ENCODE assay signal across 13 cellular contexts in the genomic region with DNA sequence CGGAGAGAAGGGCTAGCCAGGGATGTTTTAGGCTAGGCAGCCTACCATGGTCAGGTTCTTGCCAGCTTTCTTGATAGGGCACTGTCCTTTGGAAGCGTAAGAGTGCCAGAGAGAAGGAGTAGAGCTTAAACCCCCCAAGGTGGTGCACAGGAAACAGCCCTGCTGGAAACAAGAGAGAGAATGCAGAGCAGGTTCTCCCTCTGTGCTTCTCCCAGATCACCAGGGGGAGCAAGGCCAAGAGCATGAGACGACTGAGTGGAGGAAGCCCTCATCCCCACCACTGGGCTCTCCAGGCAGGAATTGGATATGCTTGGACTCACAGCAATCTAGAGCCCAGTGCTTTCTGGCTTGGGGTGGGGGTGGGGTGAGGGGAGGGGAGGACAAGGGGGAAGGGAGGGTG. TPM values are rescaled to one million over a fixed set of nuclear protein-coding genes. Genes with fewer than 3 reads are reported as not detected.
DNase-seq lines count a peak whose midpoint lies in the region; ATAC-seq, FAIRE-seq and TF ChIP-seq lines count a peak whose summit lies in the region.
"Had no signal": no experiment of that assay in that cellular context is flagged by ENCODE, and none has a peak within 500 bp of the region (broad histone marks: within the 10 kb centered on the region; RNA-seq: fewer than 3 reads in every experiment).

No MANE protein-coding gene starts in this region.

- H3K4me3 Mint-ChIP-seq in brain = no peak overlapping the region
- H3K4me3 Mint-ChIP-seq in naive thymus-derived CD4-positive, alpha-beta T cell = peak overlapping the region in 6 of 10 donors; percentile 21 to 87 (median 66)
- H3K4me3 Mint-ChIP-seq: stimulated activated naive CD8-positive, alpha-beta T cell treated with anti-CD3 and anti-CD28 coated beads, Interleukin-15, Interleukin-2, amounts not matched to agents 100 ng/mL and 50 ng/mL, for 24 hours had no signal

- H4K20me1 ChIP-seq in HepG2 (ENCODE audit: insufficient read depth, low read length) = no peaks in the 10 kb centered on the region

- no peak for TF ChIP-seq EP300 in HepG2 (IDR thresholded peaks at IDR 0.05; ENCODE audit: low read depth in 2 of 2, low read length in 2 of 2)
- TF ChIP-seq EP300 in HepG2 (CRISPR knock-in tag; IDR thresholded peaks at IDR 0.05; ENCODE audit: borderline replicate concordance) = no peak

- H3K27me3 ChIP-seq in HepG2 (ENCODE audit: control insufficient read depth in 1 of 2, insufficient read depth in 2 of 2, low read length in 2 of 2) = peaks cover 1 to 14% of the 10 kb centered on the region in 2 experiments; a peak in 2 of 5 replicates
- H3K27me3 ChIP-seq in right lobe of liver = no peaks in the 10 kb centered on the region
- H3K27me3 ChIP-seq in naive thymus-derived CD4-positive, alpha-beta T cell (ENCODE audit: control insufficient read depth in 2 of 2, insufficient read depth in 2 of 2, low read length in 2 of 2) = no peaks in the 10 kb centered on the region
- H3K27me3 ChIP-seq: dorsolateral prefrontal cortex, hepatocyte had no signal

- peaks cover 17% of the 10 kb centered on the region for H3K36me3 Mint-ChIP-seq in brain
- peaks cover 0 to 16% (median 0%) of the 10 kb centered on the region in 5 donors for H3K36me3 Mint-ChIP-seq in naive thymus-derived CD4-positive, alpha-beta T cell

- no peaks in the 10 kb centered on the region for H3K9me3 Mint-ChIP-seq in brain
- H3K9me3 Mint-ChIP-seq in naive thymus-derived CD4-positive, alpha-beta T cell = no peaks in the 10 kb centered on the region
- H3K9me3 Mint-ChIP-seq: stimulated activated naive CD8-positive, alpha-beta T cell treated with anti-CD3 and anti-CD28 coated beads, Interleukin-15, Interleukin-2, amounts not matched to agents 100 ng/mL and 50 ng/mL, for 24 hours had no signal

- FAIRE-seq in HepG2 (lab: Jason Lieb, UNC) = no peak
- FAIRE-seq: RCC 7860 had no signal

- no peak for TF ChIP-seq POLR2A in HepG2 (IDR thresholded peaks at IDR 0.05; ENCODE audit: insufficient read depth in 1 of 2, low read depth in 2 of 2, low read length in 2 of 2)
- no peak for TF ChIP-seq POLR2A in right lobe of liver (IDR thresholded peaks at IDR 0.05)

- H3K4me1 ChIP-seq in HepG2 (ENCODE audit: insufficient read depth, low read length) = no peaks in the 10 kb centered on the region
- peaks cover 0 to 4% (median 0%) of the 10 kb centered on the region in 4 donors for H3K4me1 ChIP-seq in right lobe of liver
- H3K4me1 ChIP-seq in naive thymus-derived CD4-positive, alpha-beta T cell (ENCODE audit: control insufficient read depth in 2 of 2, insufficient read depth in 2 of 2, low read length in 2 of 2) = peaks cover 47 to 55% of the 10 kb centered on the region in 2 donors

- no peak overlapping the region for H2AFZ ChIP-seq in HepG2 (ENCODE audit: low read length)
- H2AFZ ChIP-seq: hepatocyte had no signal

- POLR2A ChIA-PET in HepG2 (lab: Yijun Ruan, JAX) = no interaction called here
- POLR2A ChIA-PET in naive thymus-derived CD4-positive, alpha-beta T cell (lab: Charles Lee) = interaction anchor here (5.8 kb wide), 1 partner anchor 49 kb away, joined by 48 read pairs; a partner anchor contains a TSS

- peaks cover 77% of the 10 kb centered on the region for H3K4me1 Mint-ChIP-seq in brain
- peaks cover 49 to 82% (median 74%) of the 10 kb centered on the region in 7 donors for H3K4me1 Mint-ChIP-seq in naive thymus-derived CD4-positive, alpha-beta T cell

- H3K79me2 ChIP-seq in HepG2 (ENCODE audit: insufficient read depth, low read length) = no peaks in the 10 kb centered on the region

- no peak for TF ChIP-seq RAD21 in HepG2 (CRISPR knock-in tag; IDR thresholded peaks at IDR 0.05)

- H3K9ac ChIP-seq in HepG2 (ENCODE audit: insufficient read depth, low read depth, low read length) = no peak overlapping the region

- ATAC-seq in HepG2 (peak; percentile 50; the same call in 1 of the 3 replicates), right lobe of liver (no peak), GM19455 (IDR thresholded peaks at IDR 0.05; ENCODE audit: unreplicated experiment) (no peak), HG02642 (IDR thresholded peaks at IDR 0.05; ENCODE audit: poor library complexity, unreplicated experiment) (no peak)
- no peak for ATAC-seq in naive thymus-derived CD4-positive, alpha-beta T cell

- H3K27ac ChIP-seq in HepG2 (ENCODE audit: extremely low read length, insufficient read depth, low read length) (no peak overlapping the region), right lobe of liver (no peak overlapping the region)
- H3K27ac ChIP-seq in naive thymus-derived CD4-positive, alpha-beta T cell (ENCODE audit: low read depth, low read length) = peak overlapping the region; percentile 64
- H3K27ac ChIP-seq: hepatocyte had no signal

- H3K9me3 ChIP-seq in HepG2 (ENCODE audit: low read length) = no peaks in the 10 kb centered on the region
- H3K9me3 ChIP-seq in right lobe of liver = no peaks in the 10 kb centered on the region
- no peaks in the 10 kb centered on the region for H3K9me3 ChIP-seq in naive thymus-derived CD4-positive, alpha-beta T cell (ENCODE audit: control insufficient read depth in 2 of 3, low read length in 3 of 3)

- intact Hi-C loops in HepG2 (cut with micrococcal nuclease; ENCODE audit: unreplicated experiment) (no loop called here), right lobe of liver (cut with DNase I) (no loop called here)
- intact Hi-C loops in naive thymus-derived CD4-positive, alpha-beta T cell (cut with micrococcal nuclease) = no loop called here

- H3K4me3 ChIP-seq in HepG2 (replicated peaks in 1 of 3; ENCODE audit: insufficient read depth in 1 of 3, low read depth in 2 of 3, low read length in 3 of 3) (no peak overlapping the region), right lobe of liver (no peak overlapping the region)
- no peak overlapping the region for H3K4me3 ChIP-seq in naive thymus-derived CD4-positive, alpha-beta T cell (ENCODE audit: low read length)
- H3K4me3 ChIP-seq: dorsolateral prefrontal cortex, hepatocyte had no signal

- WGBS in HepG2 (ENCODE audit: low lambda C conversion rate) = 38% methylated on average over 2 of the region's 3 CpGs
- 88% methylated on average over 1 of the region's 3 CpGs for WGBS in right lobe of liver (ENCODE audit: insufficient coverage, low coverage, low lambda C conversion rate, missing lambda C conversion rate)

- BruUV-seq in HepG2 (replicated peaks; lab: Mats Ljungman, UMichigan) = no TSS peak

- no peak overlapping the region for H3K4me2 ChIP-seq in HepG2 (ENCODE audit: low read depth, low read length)
- H3K4me2 ChIP-seq: hepatocyte had no signal

- H3K36me3 ChIP-seq in HepG2 (replicated peaks in 1 of 2; ENCODE audit: control insufficient read depth in 1 of 2, insufficient read depth in 2 of 2, low read length in 2 of 2) (no peaks in the 10 kb centered on the region), right lobe of liver (no peaks in the 10 kb centered on the region)
- no peaks in the 10 kb centered on the region for H3K36me3 ChIP-seq in naive thymus-derived CD4-positive, alpha-beta T cell (ENCODE audit: control insufficient read depth in 2 of 3, insufficient read depth in 3 of 3, low read length in 3 of 3)

- no peaks in the 10 kb centered on the region for H3K27me3 Mint-ChIP-seq in brain
- H3K27me3 Mint-ChIP-seq in naive thymus-derived CD4-positive, alpha-beta T cell = no peaks in the 10 kb centered on the region
- H3K27me3 Mint-ChIP-seq: stimulated activated naive CD8-positive, alpha-beta T cell treated with anti-CD3 and anti-CD28 coated beads, Interleukin-15, Interleukin-2, amounts not matched to agents 100 ng/mL and 50 ng/mL, for 24 hours had no signal

- peak overlapping the region in 3 of 5 experiments; percentile 65 to 82 (median 78) for H3K27ac Mint-ChIP-seq in brain
- H3K27ac Mint-ChIP-seq in naive thymus-derived CD4-positive, alpha-beta T cell = peak overlapping the region; percentile 87 to 99 (median 95)

- DNase-seq in HepG2 (ENCODE audit: low spot score) (no peak), right lobe of liver (no peak), A172 (ENCODE audit: low spot score) (no peak), DMS53 treated with DMSO at 0.1 percent for 48 hours (lab: John Stamatoyannopoulos, UW; ENCODE audit: unreplicated experiment) (no peak)
- DNase-seq in naive thymus-derived CD4-positive, alpha-beta T cell = no peak
- DNase-seq: activated gamma-delta T cell treated with Interleukin-2 at 50 U/mL for 16 hours, dorsolateral prefrontal cortex had no signal

- CTCF ChIA-PET in HepG2 (lab: Yijun Ruan, JAX; ENCODE audit: low intra/inter-chr PET ratio, low total read pairs) = no interaction called here
- CTCF ChIA-PET in naive thymus-derived CD4-positive, alpha-beta T cell (lab: Charles Lee) = interaction anchor here (0.6 to 7.1 kb wide), 4 partner anchors 16 to 82 kb away, joined by 3 to 39 read pairs (median 6); no protein-coding TSS in a partner anchor

- in situ Hi-C loops in HepG2 (cut with HindIII; ENCODE audit: extremely low pct_ligation_motif_present, low pct_unique_long_range_greater_than_20kb) = no loop called here

- TF ChIP-seq CTCF in HepG2 (CRISPR knock-in tag; IDR thresholded peaks at IDR 0.05) (no peak), right lobe of liver (IDR thresholded peaks at IDR 0.05) (no peak), brain (conservative IDR thresholded peaks at IDR 0.05) (no peak)

RNA-seq across cellular contexts. Expression of a gene that starts 49.8 kb away (rescaled TPM):
- total RNA-seq in HepG2 (2016; rRNA removed; fragmentation: Illumina TruSeq; extraction: Trizol) = 6.2 and 12.4 TPM in 2 replicates
- 1.7 TPM in 2 replicates for total RNA-seq in HepG2 (2016; cell fraction: cytosol; rRNA removed; fragmentation: Illumina TruSeq; extraction: Trizol; ENCODE audit: low read depth)
- total RNA-seq in HepG2 (2016; cell fraction: insoluble cytoplasmic fraction; rRNA removed; fragmentation: Illumina TruSeq; extraction: Trizol) = 6.9 and 11.1 TPM in 2 replicates
- 3.0 and 3.9 TPM in 2 replicates for total RNA-seq in HepG2 (2016; cell fraction: membrane; rRNA removed; fragmentation: Illumina TruSeq; extraction: Trizol)
- 19.3 and 20.7 TPM in 2 replicates for total RNA-seq in HepG2 (2016; cell fraction: nucleus; rRNA removed; fragmentation: Illumina TruSeq; extraction: Trizol)
- 9.0 and 9.9 TPM in 2 replicates for polyA plus RNA-seq in HepG2 (2011; rRNA removed)
- 5.2 and 7.5 TPM in 2 replicates for polyA plus RNA-seq in HepG2 (2011; cell fraction: cytosol; rRNA removed)
- 12.2 and 12.9 TPM in 2 replicates for polyA plus RNA-seq in HepG2 (2011; cell fraction: nucleus; rRNA removed)
- 6.8 and 9.0 TPM in 2 replicates for polyA plus RNA-seq in HepG2 (2012)
- 0.69 and 0.76 TPM in 2 replicates for polyA plus RNA-seq in HepG2 (2016; cell fraction: cytosol; fragmentation: Illumina TruSeq; extraction: Trizol; ENCODE audit: low read depth)
- polyA plus RNA-seq in HepG2 (2016; cell fraction: insoluble cytoplasmic fraction; fragmentation: Illumina TruSeq; extraction: Trizol; ENCODE audit: low read depth) = 3.5 and 4.1 TPM in 2 replicates
- polyA plus RNA-seq in HepG2 (2016; cell fraction: membrane; fragmentation: Illumina TruSeq; extraction: Trizol; ENCODE audit: low read depth) = 1.8 and 2.0 TPM in 2 replicates
- 17.9 and 18.5 TPM in 2 replicates for polyA plus RNA-seq in HepG2 (2016; cell fraction: nucleus; fragmentation: Illumina TruSeq; extraction: Trizol; ENCODE audit: insufficient read depth, low read depth)
- 32.7 and 131 TPM in 2 replicates for polyA minus RNA-seq in HepG2 (2011; rRNA and poly(A)+ RNA removed; ENCODE audit: low replicate concordance)
- 14.0 and 16.7 TPM in 2 replicates for polyA minus RNA-seq in HepG2 (2011; cell fraction: cytosol; rRNA and poly(A)+ RNA removed)
- 14.4 and 22.9 TPM in 2 replicates for polyA minus RNA-seq in HepG2 (2011; cell fraction: nucleus; rRNA and poly(A)+ RNA removed)
- total RNA-seq in right lobe of liver = 10 to 100 TPM in 4 of 6 experiments, 1 to 10 TPM in 2; 8.7 to 59.3 (median 23.3) TPM
- polyA plus RNA-seq in brain (ENCODE audit: insufficient read depth, low read depth, low replicate concordance) = 95.2 TPM
- 10 to 100 TPM; 29.8 to 84.0 (median 59.9) TPM for total RNA-seq in naive thymus-derived CD4-positive, alpha-beta T cell
- 10 to 100 TPM; 10.2 to 11.7 TPM for polyA plus RNA-seq in naive thymus-derived CD4-positive, alpha-beta T cell
- total RNA-seq in A172 (2014; rRNA removed; shearing (Covaris generic)) = 41.9 and 44.6 TPM in 2 replicates

Comparison
In these comparisons a context has a peak if more than half of its experiments do, and no peak if none do; other contexts are left out.
1. H3K4me3 Mint-ChIP-seq: peak in naive thymus-derived CD4-positive, alpha-beta T cell (6 of 10); none in brain (0 of 5).